Comparison of ENCODE assay signal across 6 cellular contexts in genomic region chr14:103234826-103235225, GRCh38.
DNase-seq lines count a peak whose midpoint lies in the region; TF ChIP-seq lines count a peak whose summit lies in the region.
"Not testable (repeated sequence)": the region's sequence is repeated elsewhere in the genome, so short reads cannot be mapped to it uniquely, and the experiment has no call there.

No MANE protein-coding gene starts in this region.

- not testable (repeated sequence) for H3K9me3 ChIP-seq in sigmoid colon, uterus

- H3K4me1 ChIP-seq in sigmoid colon = peaks cover 0 to 13% (median 11%) of the 10 kb centered on the region in 4 donors
- H3K4me1 ChIP-seq in uterus = not testable (repeated sequence)

- peak overlapping the region; percentile 41 for H3K27ac ChIP-seq in VCaP
- peak overlapping the region in 3 of 4 donors; percentile 14 to 60 (median 33) for H3K27ac ChIP-seq in sigmoid colon
- H3K27ac ChIP-seq in uterus = peak overlapping the region; percentile 65

- not testable (repeated sequence) for H3K36me3 ChIP-seq in sigmoid colon, uterus

- H3K4me3 Mint-ChIP-seq in mesothelial cell of epicardium = peak overlapping the region; percentile 15

- 43 to 77% methylated on average over 9 of the region's 9 CpGs for WGBS in sigmoid colon, 2 donors

- H3K27me3 ChIP-seq in sigmoid colon, uterus: not testable (repeated sequence)

- TF ChIP-seq CTCF in VCaP (conservative IDR thresholded peaks at IDR 0.05); fibroblast of villous mesenchyme (IDR thresholded peaks at IDR 0.05; ENCODE audit: insufficient read depth, low read depth, low read length); mesothelial cell of epicardium (IDR thresholded peaks at IDR 0.05; ENCODE audit: unreplicated experiment); sigmoid colon (IDR thresholded peaks at IDR 0.05); uterus (IDR thresholded peaks at IDR 0.05): not testable (repeated sequence)

- H3K27me3 Mint-ChIP-seq in mesothelial cell of epicardium (ENCODE audit: low read depth) = not testable (repeated sequence)

- H3K36me3 Mint-ChIP-seq in mesothelial cell of epicardium = not testable (repeated sequence)

- intact Hi-C loops in sigmoid colon (cut with DNase I); uterus (cut with DNase I; ENCODE audit: low total_unique reads): not testable (repeated sequence)

- peaks cover 20% of the 10 kb centered on the region for H3K4me1 Mint-ChIP-seq in mesothelial cell of epicardium

- H3K4me3 ChIP-seq in fibroblast of villous mesenchyme (ENCODE audit: low read depth, low read length); sigmoid colon; uterus: not testable (repeated sequence)

- peak overlapping the region; percentile 90 for H3K27ac Mint-ChIP-seq in mesothelial cell of epicardium

- peaks cover 23% of the 10 kb centered on the region for H3K9me3 Mint-ChIP-seq in mesothelial cell of epicardium

- not testable (repeated sequence) for TF ChIP-seq EP300 in sigmoid colon (IDR thresholded peaks at IDR 0.05)

- DNase-seq in dermis blood vessel endothelial cell (peak; percentile 31), fibroblast of villous mesenchyme (ENCODE audit: low read depth) (peak; percentile 53)
- DNase-seq in mesothelial cell of epicardium (ENCODE audit: low spot score in 2 of 2, unreplicated experiment in 2 of 2); sigmoid colon; uterus: not testable (repeated sequence)

- TF ChIP-seq POLR2A in sigmoid colon (IDR thresholded peaks at IDR 0.05); uterus (IDR thresholded peaks at IDR 0.05): not testable (repeated sequence)
